ENCODE assay signal across 1 cellular context in genomic region chr1:205297551-205298177, GRCh38.
TF ChIP-seq lines count a peak whose summit lies in the region.

No MANE protein-coding gene starts in this region.

TF ChIP-seq in HEK293, 187 proteins besides CTCF, POLR2A, EP300 and RAD21:
- TF ChIP-seq GLIS1 (tag by site-specific recombination; IDR thresholded peaks at IDR 0.05) (peak; percentile 17; the same call in 1 of the 2 replicates), ZFHX2 (tag by site-specific recombination; conservative IDR thresholded peaks at IDR 0.05) (peak; percentile 40; the same call in 1 of the 2 replicates), EGR2 (tag by site-specific recombination; IDR thresholded peaks at IDR 0.05; ENCODE audit: low read depth) (peak; percentile 47; the same call in 1 of the 2 replicates)
TF ChIP-seq in HEK293: peak in this region for 3; not testable (repeated sequence) for 184.
